In the genomic region with DNA sequence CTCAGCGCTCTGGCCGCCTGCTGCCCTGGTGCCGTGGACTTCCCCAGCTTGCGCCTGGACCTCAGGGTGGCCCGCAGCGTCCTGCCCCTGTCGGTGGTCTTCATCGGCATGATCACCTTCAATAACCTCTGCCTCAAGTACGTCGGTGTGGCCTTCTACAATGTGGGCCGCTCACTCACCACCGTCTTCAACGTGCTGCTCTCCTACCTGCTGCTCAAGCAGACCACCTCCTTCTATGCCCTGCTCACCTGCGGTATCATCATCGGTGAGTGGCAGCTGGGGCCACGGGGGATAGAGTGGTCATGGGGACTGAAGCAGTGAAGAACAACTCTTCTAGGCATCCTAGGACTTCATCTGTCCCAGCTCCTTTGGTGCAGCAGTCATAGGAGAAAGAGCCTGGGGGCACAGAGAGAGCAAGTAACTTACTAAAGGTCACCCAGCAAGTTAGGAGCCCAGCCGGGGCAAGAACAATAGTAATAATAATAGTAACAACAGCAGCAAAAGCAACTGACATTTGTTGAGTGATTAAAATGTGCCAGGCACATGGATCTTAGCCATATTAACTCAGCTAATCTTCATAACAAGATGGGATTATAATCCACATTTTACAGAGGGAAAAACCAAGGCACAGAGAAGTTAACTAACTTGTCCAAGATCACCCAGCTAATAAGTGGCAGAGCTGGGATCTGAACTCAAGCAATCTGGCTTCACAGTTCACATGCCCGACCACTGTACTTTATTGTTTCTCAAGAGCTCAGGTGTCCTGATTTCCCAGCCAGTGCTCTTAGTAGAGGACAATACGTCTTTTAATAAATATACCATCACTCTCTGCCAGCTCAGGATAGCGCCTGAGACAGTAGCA, we compare ENCODE assay signal across 9 cellular contexts. TPM values are rescaled to one million over a fixed set of nuclear protein-coding genes. Genes with fewer than 3 reads are reported as not detected.
DNase-seq lines count a peak whose midpoint lies in the region; ATAC-seq, FAIRE-seq and TF ChIP-seq lines count a peak whose summit lies in the region.
"Had no signal": no experiment of that assay in that cellular context is flagged by ENCODE, and none has a peak within 500 bp of the region (broad histone marks: within the 10 kb centered on the region; RNA-seq: fewer than 3 reads in every experiment).

No MANE protein-coding gene starts in this region.

- no peaks in the 10 kb centered on the region for H3K9me3 Mint-ChIP-seq in central memory CD8-positive, alpha-beta T cell

- H3K27ac ChIP-seq in AG04450 (ENCODE audit: low read depth, low read length) (no peak overlapping the region), KMS-11 (no peak overlapping the region), muscle layer of duodenum (ENCODE audit: low read length) (no peak overlapping the region)

- H3K79me2 ChIP-seq in KMS-11 (ENCODE audit: insufficient read depth, low read depth) = peaks cover 28% of the 10 kb centered on the region

- no peaks in the 10 kb centered on the region for H3K36me3 ChIP-seq in KMS-11 (ENCODE audit: insufficient read depth)
- peaks cover 3 to 18% of the 10 kb centered on the region in 2 donors for H3K36me3 ChIP-seq in muscle layer of duodenum (ENCODE audit: control insufficient read depth in 1 of 2, insufficient read depth in 2 of 2, low read length in 2 of 2)

- H3K4me3 ChIP-seq in AG04450 (ENCODE audit: low read depth, low read length) (peak overlapping the region; percentile 93), KMS-11 (IDR thresholded peaks at IDR 0.05; ENCODE audit: insufficient read depth, low read depth, low read length) (no peak overlapping the region), muscle layer of duodenum (ENCODE audit: low read depth in 1 of 2, low read length in 2 of 2) (peak overlapping the region; percentile 75 to 87)

- H3K9me3 ChIP-seq in AG04450 (ENCODE audit: control insufficient read depth, insufficient read depth, low read length) = peaks cover 6% of the 10 kb centered on the region; the same call in 1 of the 2 replicates
- no peaks in the 10 kb centered on the region for H3K9me3 ChIP-seq in muscle layer of duodenum (ENCODE audit: control insufficient read depth in 1 of 2, low read length in 2 of 2)

- H3K27ac Mint-ChIP-seq in central memory CD8-positive, alpha-beta T cell (ENCODE audit: low read depth) = peak overlapping the region; percentile 62

- H3K9ac ChIP-seq in KMS-11 = peak overlapping the region; percentile 50; the same call in 1 of the 2 replicates

- peak overlapping the region; percentile 94 for H3K4me2 ChIP-seq in KMS-11

- TF ChIP-seq CTCF in AG04450 (IDR thresholded peaks at IDR 0.05; ENCODE audit: low read depth, low read length) (no peak), KMS-11 (conservative IDR thresholded peaks at IDR 0.05; ENCODE audit: low read depth, low read length) (no peak)

- DNase-seq in AG04450 (ENCODE audit: low read depth, low spot score) (no peak), HCEC 1CT (no peak), GM19239 (ENCODE audit: insufficient read length, low spot score) (no peak), NCI-H146 (lab: John Stamatoyannopoulos, UW) (no peak)
- DNase-seq in central memory CD8-positive, alpha-beta T cell (ENCODE audit: low spot score in 2 of 2) = no peak
- DNase-seq in NK-92 treated with Interleukin-12 subunit alpha and Interleukin-12 subunit beta, amount 100 ng/mL, for 24 hours (lab: John Stamatoyannopoulos, UW) = no peak
- DNase-seq: activated effector memory CD4-positive, alpha-beta T cell treated with Interleukin-2 at 50 U/mL for 16 hours had no signal

- POLR2A ChIA-PET in AG04450 (lab: Yijun Ruan, JAX) = interaction anchor here (1.0 to 1.4 kb wide), 2 partner anchors 11 to 111 kb away, joined by 6 to 8 read pairs; partner anchors contain the start of gene PEX16

- no peak for FAIRE-seq in GM19239 (lab: Jason Lieb, UNC)

- ATAC-seq in central memory CD8-positive, alpha-beta T cell (replicated peaks; ENCODE audit: extremely low read depth, poor library complexity, severe bottlenecking) = no peak

- peaks cover 33% of the 10 kb centered on the region for H3K4me1 ChIP-seq in KMS-11 (ENCODE audit: low read depth, poor library complexity, severe bottlenecking)
- peaks cover 18 to 34% of the 10 kb centered on the region in 2 donors for H3K4me1 ChIP-seq in muscle layer of duodenum (ENCODE audit: control insufficient read depth in 1 of 2, insufficient read depth in 2 of 2, low read length in 2 of 2)

- H3K27me3 Mint-ChIP-seq in central memory CD8-positive, alpha-beta T cell = no peaks in the 10 kb centered on the region

- H2AFZ ChIP-seq in KMS-11 (ENCODE audit: low read depth) = no peak overlapping the region

- no peaks in the 10 kb centered on the region for H4K20me1 ChIP-seq in KMS-11 (ENCODE audit: insufficient read depth)

- CTCF ChIA-PET in AG04450 (lab: Charles Lee) = interaction anchor here (2.0 to 2.7 kb wide), 2 partner anchors 9 to 35 kb away, joined by 9 to 10 read pairs; no protein-coding TSS in a partner anchor

- peaks cover 43% of the 10 kb centered on the region for H3K4me1 Mint-ChIP-seq in central memory CD8-positive, alpha-beta T cell

- H3K27me3 ChIP-seq in AG04450 (ENCODE audit: control insufficient read depth, insufficient read depth, low read length) = peaks cover 9% of the 10 kb centered on the region
- H3K27me3 ChIP-seq in KMS-11 (ENCODE audit: insufficient read depth, low read depth) = no peaks in the 10 kb centered on the region
- H3K27me3 ChIP-seq in muscle layer of duodenum (ENCODE audit: low read depth, low read length) = no peaks in the 10 kb centered on the region

- H3K36me3 Mint-ChIP-seq in central memory CD8-positive, alpha-beta T cell (ENCODE audit: insufficient read depth) = peaks cover 13% of the 10 kb centered on the region

- H3K4me3 Mint-ChIP-seq in central memory CD8-positive, alpha-beta T cell = peak overlapping the region; percentile 94

RNA-seq across cellular contexts. Expression of gene SLC35C1, which starts 1.4 kb away (rescaled TPM):
- 4.7 and 10.6 TPM in 2 replicates for polyA plus RNA-seq in AG04450 (2011; rRNA removed)
- polyA minus RNA-seq in AG04450 (2011; rRNA and poly(A)+ RNA removed) = 7.7 and 19.2 TPM in 2 replicates

RNA-seq across cellular contexts. Expression of gene CRY2, which starts 41.0 kb away (rescaled TPM):
- polyA plus RNA-seq in AG04450 (2011; rRNA removed) = 11.7 and 13.3 TPM in 2 replicates
- 28.1 and 31.7 TPM in 2 replicates for polyA minus RNA-seq in AG04450 (2011; rRNA and poly(A)+ RNA removed)
